ENCODE assay signal across 9 cellular contexts in genomic region chr4:110621839-110622751, GRCh38. TPM values are rescaled to one million over a fixed set of nuclear protein-coding genes. Genes with fewer than 3 reads are reported as not detected.
DNase-seq lines count a peak whose midpoint lies in the region; ATAC-seq and TF ChIP-seq lines count a peak whose summit lies in the region.
"Had no signal": no experiment of that assay in that cellular context is flagged by ENCODE, and none has a peak within 500 bp of the region (broad histone marks: within the 10 kb centered on the region; RNA-seq: fewer than 3 reads in every experiment).

No MANE protein-coding gene starts in this region.

- peak overlapping the region; percentile 76 for H3K4me3 Mint-ChIP-seq in WTC11

- H3K9ac ChIP-seq in skeletal muscle tissue (ENCODE audit: low read depth in 1 of 3, low read length in 3 of 3) = peak overlapping the region; percentile 89 to 96 (median 90)

- CTCF ChIA-PET in WTC11 (lab: Charles Lee) = interaction anchor here (1.3 kb wide), 2 partner anchors 15 to 18 kb away, joined by 3 to 6 read pairs; no protein-coding TSS in a partner anchor

- H3K36me3 Mint-ChIP-seq in WTC11 = no peaks in the 10 kb centered on the region

- ATAC-seq in HG03159 (IDR thresholded peaks at IDR 0.05; ENCODE audit: unreplicated experiment) (peak; percentile 5), WTC11 (peak; percentile 2), left cardiac atrium (peak; percentile 16 to 17)

- H3K27ac ChIP-seq in skeletal muscle tissue (ENCODE audit: low read depth, low read length) = peak overlapping the region; percentile 95
- H3K27ac ChIP-seq: HL-60 had no signal

- H3K9me3 Mint-ChIP-seq in WTC11 = no peaks in the 10 kb centered on the region

- peak; percentile 57 for DNase-seq in WTC11 (ENCODE audit: low spot score)
- no peak for DNase-seq in left cardiac atrium
- no peak for DNase-seq in UCSD-AML1 (lab: John Stamatoyannopoulos, UW; ENCODE audit: unreplicated experiment)
- no peak for DNase-seq in stimulated activated CD4-positive, alpha-beta T cell treated with anti-CD3 and anti-CD28 coated beads, Interleukin-2, amount 100 ng/mL, for 48 hours
- DNase-seq in AML-193 (lab: John Stamatoyannopoulos, UW) = no peak
- DNase-seq in HUDEP-2 (lab: John Stamatoyannopoulos, UW; ENCODE audit: unreplicated experiment in 76 of 76) = no peak

- H3K27me3 Mint-ChIP-seq in WTC11 (ENCODE audit: low read depth) = peaks cover 100% of the 10 kb centered on the region

- H3K27me3 ChIP-seq in skeletal muscle tissue (ENCODE audit: control insufficient read depth in 3 of 3, insufficient read depth in 3 of 3, low read length in 3 of 3) = peaks cover 25 to 54% (median 28%) of the 10 kb centered on the region in 3 donors

- TF ChIP-seq CTCF in WTC11 (IDR thresholded peaks at IDR 0.05) = no peak

- peaks cover 12 to 36% (median 25%) of the 10 kb centered on the region in 3 donors for H3K4me1 ChIP-seq in skeletal muscle tissue (ENCODE audit: control insufficient read depth in 3 of 3, insufficient read depth in 3 of 3, low read length in 3 of 3)

- intact Hi-C loops in left cardiac atrium (cut with DNase I) = no loop called here

- H3K4me1 Mint-ChIP-seq in WTC11 = peaks cover 78% of the 10 kb centered on the region

- peaks cover 0 to 3% (median 2%) of the 10 kb centered on the region in 3 donors for H3K36me3 ChIP-seq in skeletal muscle tissue (ENCODE audit: control insufficient read depth in 3 of 3, insufficient read depth in 3 of 3, low read length in 3 of 3)

- POLR2A ChIA-PET in WTC11 (lab: Charles Lee) = interaction anchor here (0.7 kb wide), 1 partner anchor 514 kb away, joined by 3 read pairs; no protein-coding TSS in a partner anchor

- no peak overlapping the region for H3K27ac Mint-ChIP-seq in WTC11

- no peaks in the 10 kb centered on the region for H3K9me3 ChIP-seq in skeletal muscle tissue (ENCODE audit: control insufficient read depth in 3 of 3, low read length in 3 of 3)

- H3K4me3 ChIP-seq in skeletal muscle tissue (ENCODE audit: low read length in 3 of 3) = peak overlapping the region; percentile 82 to 88 (median 84)

TF ChIP-seq in WTC11, 78 proteins besides CTCF, POLR2A, EP300 and RAD21:
- TF ChIP-seq FOXK1 (CRISPR knock-in tag; IDR thresholded peaks at IDR 0.05) (peak; percentile 15; the same call in 1 of the 2 replicates), ZNF423 (CRISPR knock-in tag; IDR thresholded peaks at IDR 0.05) (peak; percentile 36)
- TF ChIP-seq, protein P1, sequence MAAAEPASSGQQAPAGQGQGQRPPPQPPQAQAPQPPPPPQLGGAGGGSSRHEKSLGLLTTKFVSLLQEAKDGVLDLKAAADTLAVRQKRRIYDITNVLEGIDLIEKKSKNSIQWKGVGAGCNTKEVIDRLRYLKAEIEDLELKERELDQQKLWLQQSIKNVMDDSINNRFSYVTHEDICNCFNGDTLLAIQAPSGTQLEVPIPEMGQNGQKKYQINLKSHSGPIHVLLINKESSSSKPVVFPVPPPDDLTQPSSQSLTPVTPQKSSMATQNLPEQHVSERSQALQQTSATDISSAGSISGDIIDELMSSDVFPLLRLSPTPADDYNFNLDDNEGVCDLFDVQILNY (CRISPR knock-in tag; IDR thresholded peaks at IDR 0.05) = no peak
- TF ChIP-seq, protein P2, sequence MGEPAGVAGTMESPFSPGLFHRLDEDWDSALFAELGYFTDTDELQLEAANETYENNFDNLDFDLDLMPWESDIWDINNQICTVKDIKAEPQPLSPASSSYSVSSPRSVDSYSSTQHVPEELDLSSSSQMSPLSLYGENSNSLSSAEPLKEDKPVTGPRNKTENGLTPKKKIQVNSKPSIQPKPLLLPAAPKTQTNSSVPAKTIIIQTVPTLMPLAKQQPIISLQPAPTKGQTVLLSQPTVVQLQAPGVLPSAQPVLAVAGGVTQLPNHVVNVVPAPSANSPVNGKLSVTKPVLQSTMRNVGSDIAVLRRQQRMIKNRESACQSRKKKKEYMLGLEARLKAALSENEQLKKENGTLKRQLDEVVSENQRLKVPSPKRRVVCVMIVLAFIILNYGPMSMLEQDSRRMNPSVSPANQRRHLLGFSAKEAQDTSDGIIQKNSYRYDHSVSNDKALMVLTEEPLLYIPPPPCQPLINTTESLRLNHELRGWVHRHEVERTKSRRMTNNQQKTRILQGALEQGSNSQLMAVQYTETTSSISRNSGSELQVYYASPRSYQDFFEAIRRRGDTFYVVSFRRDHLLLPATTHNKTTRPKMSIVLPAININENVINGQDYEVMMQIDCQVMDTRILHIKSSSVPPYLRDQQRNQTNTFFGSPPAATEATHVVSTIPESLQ (CRISPR knock-in tag; IDR thresholded peaks at IDR 0.05) = no peak

RNA-seq across cellular contexts. Expression of gene PITX2, which starts 0.8 kb away (rescaled TPM):
- total RNA-seq in WTC11 (2021) = 11.3 to 24.9 TPM (median 12.2 TPM) in 3 replicates
- total RNA-seq in left cardiac atrium = 10 to 100 TPM; 14.3 to 22.4 TPM
- total RNA-seq in skeletal muscle tissue = 16.2 TPM
